Comparison of ENCODE assay signal across 28 cellular contexts in genomic region chr17:67183531-67183930, GRCh38.
"Had no signal": no experiment of that assay in that cellular context is flagged by ENCODE, and none has a peak within 500 bp of the region (broad histone marks: within the 10 kb centered on the region; RNA-seq: fewer than 3 reads in every experiment).

No MANE protein-coding gene starts in this region.

- H3K4me2 ChIP-seq: smooth muscle cell had no signal

- H3K27ac Mint-ChIP-seq: stimulated activated naive B cell treated with anti-CD40 and anti-IgM and Interleukin-4, amounts not matched to agents 10 μg/mL and 1 μg/mL and 100 μg/mL, for 72 hours had no signal

- H3K4me1 Mint-ChIP-seq: naive B cell, neural crest cell had no signal

- H3K27ac ChIP-seq: adrenal gland, ascending aorta, brain microvascular endothelial cell, coronary artery, prostate gland, sigmoid colon, stomach, tibial nerve had no signal

- H3K9me3 Mint-ChIP-seq: effector memory CD8-positive, alpha-beta T cell; mesothelial cell of epicardium; naive B cell; neural crest cell; stimulated activated naive B cell treated with anti-CD40 and anti-IgM and Interleukin-4, amounts not matched to agents 10 μg/mL and 1 μg/mL and 100 μg/mL, for 72 hours had no signal

- H3K4me1 ChIP-seq: ascending aorta, prostate gland, sigmoid colon had no signal

- H3K4me3 ChIP-seq: adrenal gland, ascending aorta, coronary artery, pancreas, prostate gland, sigmoid colon, smooth muscle cell, stomach, tibial nerve had no signal

- H3K9me3 ChIP-seq: adrenal gland, ascending aorta, pancreas, prostate gland, sigmoid colon, stomach, tibial nerve had no signal

- H3K4me3 Mint-ChIP-seq: activated CD4-positive, alpha-beta T cell treated with anti-CD3 and anti-CD28 coated beads for 36 hours; activated naive CD8-positive, alpha-beta T cell; effector memory CD8-positive, alpha-beta T cell; mesothelial cell of epicardium; naive B cell; neural crest cell; stimulated activated naive B cell treated with anti-CD40 and anti-IgM and Interleukin-4, amounts not matched to agents 10 μg/mL and 1 μg/mL and 100 μg/mL, for 72 hours had no signal

- FAIRE-seq: frontal cortex, islet of Langerhans, pancreas had no signal

- H3K27me3 Mint-ChIP-seq: activated CD4-positive, alpha-beta T cell treated with anti-CD3 and anti-CD28 coated beads for 36 hours; activated naive CD8-positive, alpha-beta T cell; effector memory CD8-positive, alpha-beta T cell; naive B cell; stimulated activated naive B cell treated with anti-CD40 and anti-IgM and Interleukin-4, amounts not matched to agents 10 μg/mL and 1 μg/mL and 100 μg/mL, for 72 hours had no signal

- H3K27me3 ChIP-seq: adrenal gland, ascending aorta, brain microvascular endothelial cell, pancreas, sigmoid colon, stomach, tibial nerve had no signal

- H3K36me3 ChIP-seq: pancreas, prostate gland had no signal

- DNase-seq: activated CD4-positive, alpha-beta T cell treated with anti-CD3 and anti-CD28 coated beads for 36 hours; activated CD4-positive, alpha-beta T cell treated with anti-CD3 and anti-CD28 coated beads, Interleukin-2, amount 50 U/mL, for 4 hours; activated CD4-positive, CD25-positive, alpha-beta regulatory T cell; activated effector memory CD4-positive, alpha-beta T cell treated with Interleukin-2 at 50 U/mL for 16 hours; activated naive CD4-positive, alpha-beta T cell treated with Interleukin-2 at 50 U/mL for 16 hours; adrenal gland; brain microvascular endothelial cell; effector memory CD8-positive, alpha-beta T cell; left cardiac atrium; naive B cell; nucleus accumbens; pancreas; sigmoid colon; stimulated activated CD4-positive, alpha-beta T cell treated with anti-CD3 and anti-CD28 coated beads, Interleukin-1b, Interleukin-23, amount 100 ng/mL, for 48 hours; stimulated activated CD4-positive, alpha-beta T cell treated with anti-CD3 and anti-CD28 coated beads, Interleukin-4, amount 100 ng/mL, for 4 hours; stimulated activated naive B cell treated with anti-CD40 and anti-IgM and Interleukin-4, amounts not matched to agents 10 μg/mL and 1 μg/mL and 100 μg/mL, for 72 hours; stomach; T-helper 1 cell had no signal
